ENCODE assay signal across 28 cellular contexts in genomic region chr1:160975026-160975425, GRCh38. TPM values are rescaled to one million over a fixed set of nuclear protein-coding genes. Genes with fewer than 3 reads are reported as not detected.
DNase-seq lines count a peak whose midpoint lies in the region; ATAC-seq and TF ChIP-seq lines count a peak whose summit lies in the region.
"Had no signal": no experiment of that assay in that cellular context is flagged by ENCODE, and none has a peak within 500 bp of the region (broad histone marks: within the 10 kb centered on the region; RNA-seq: fewer than 3 reads in every experiment).

No MANE protein-coding gene starts in this region.

- peaks cover 8% of the 10 kb centered on the region for H3K4me1 Mint-ChIP-seq in stimulated activated effector memory CD8-positive, alpha-beta T cell treated with anti-CD3 and anti-CD28 coated beads, Interleukin-12 subunit alpha, Interleukin-12 subunit beta, amount 100 ng/mL, for 72 hours
- H3K4me1 Mint-ChIP-seq in natural killer cell treated with Interleukin-12 subunit alpha and Interleukin-12 subunit beta and Interleukin-15 and Interleukin-18, amount 100 ng/mL, for 72 hours (ENCODE audit: low read depth in 2 of 2), result peaks cover 5% of the 10 kb centered on the region in 2 donors
- H3K4me1 Mint-ChIP-seq: CD4-positive, alpha-beta memory T cell had no signal

- H3K9me3 Mint-ChIP-seq in stimulated activated effector memory CD8-positive, alpha-beta T cell treated with anti-CD3 and anti-CD28 coated beads, Interleukin-12 subunit alpha, Interleukin-12 subunit beta, amount 100 ng/mL, for 72 hours, result no peaks in the 10 kb centered on the region
- H3K9me3 Mint-ChIP-seq in natural killer cell treated with Interleukin-12 subunit alpha and Interleukin-12 subunit beta and Interleukin-15 and Interleukin-18, amount 100 ng/mL, for 72 hours, result no peaks in the 10 kb centered on the region
- H3K9me3 Mint-ChIP-seq: CD4-positive, alpha-beta memory T cell; GM23338; H9; HFFc6 had no signal

- peak; percentile 47 for DNase-seq in GM10248 (ENCODE audit: extremely low spot score)
- peak; percentile 60 for DNase-seq in GM13977 (ENCODE audit: low spot score)
- no peak for DNase-seq in stimulated activated effector memory CD8-positive, alpha-beta T cell treated with anti-CD3 and anti-CD28 coated beads, Interleukin-12 subunit alpha, Interleukin-12 subunit beta, amount 100 ng/mL, for 72 hours (ENCODE audit: low spot score in 2 of 2)
- DNase-seq in tibial nerve (ENCODE audit: low spot score in 2 of 2), result no peak
- DNase-seq in brain microvascular endothelial cell, result no peak
- DNase-seq in natural killer cell treated with Interleukin-12 subunit alpha and Interleukin-12 subunit beta and Interleukin-15 and Interleukin-18, amount 100 ng/mL, for 72 hours (ENCODE audit: low spot score), result no peak
- DNase-seq: C1 segment of cervical spinal cord; CD4-positive, alpha-beta memory T cell; COR-L47; DMS79; EL; GDM1; H9; HFFc6; Karpas-422; NCI-H1092 treated with DMSO at 0.1 percent for 48 hours; NCI-H1436; NCI-H187; NCI-H2081 treated with DMSO at 0.1 percent for 48 hours; NCI-H524; NCI-H748 treated with DMSO at 0.1 percent for 48 hours; SK-N-SH; T-helper 2 cell had no signal

- TF ChIP-seq POLR2A in tibial nerve (IDR thresholded peaks at IDR 0.05), result no peak

- in situ Hi-C loops in GM13977 (cut with MboI; ENCODE audit: low pct_unique_long_range_greater_than_20kb, low sequenced_read_pairs, unreplicated experiment), result no loop called here
- in situ Hi-C loops in brain microvascular endothelial cell (cut with HindIII; ENCODE audit: low pct_ligation_motif_present, low sequenced_read_pairs), result no loop called here

- peaks cover 0 to 19% of the 10 kb centered on the region in 2 donors for H3K27me3 ChIP-seq in tibial nerve
- H3K27me3 ChIP-seq in brain microvascular endothelial cell (replicated peaks), result no peaks in the 10 kb centered on the region

- H3K9me3 ChIP-seq in tibial nerve, result no peaks in the 10 kb centered on the region
- H3K9me3 ChIP-seq: SK-N-SH had no signal

- H3K27ac Mint-ChIP-seq in stimulated activated effector memory CD8-positive, alpha-beta T cell treated with anti-CD3 and anti-CD28 coated beads, Interleukin-12 subunit alpha, Interleukin-12 subunit beta, amount 100 ng/mL, for 72 hours, result no peak overlapping the region
- no peak overlapping the region for H3K27ac Mint-ChIP-seq in natural killer cell treated with Interleukin-12 subunit alpha and Interleukin-12 subunit beta and Interleukin-15 and Interleukin-18, amount 100 ng/mL, for 72 hours
- H3K27ac Mint-ChIP-seq: CD4-positive, alpha-beta memory T cell; GM23338; HFFc6 had no signal

- H3K36me3 ChIP-seq in tibial nerve, result no peaks in the 10 kb centered on the region
- no peaks in the 10 kb centered on the region for H3K36me3 ChIP-seq in brain microvascular endothelial cell (replicated peaks)

- H3K4me3 Mint-ChIP-seq in stimulated activated effector memory CD8-positive, alpha-beta T cell treated with anti-CD3 and anti-CD28 coated beads, Interleukin-12 subunit alpha, Interleukin-12 subunit beta, amount 100 ng/mL, for 72 hours, result no peak overlapping the region
- no peak overlapping the region for H3K4me3 Mint-ChIP-seq in natural killer cell treated with Interleukin-12 subunit alpha and Interleukin-12 subunit beta and Interleukin-15 and Interleukin-18, amount 100 ng/mL, for 72 hours
- H3K4me3 Mint-ChIP-seq: CD4-positive, alpha-beta memory T cell; GM23338; H9; HFFc6 had no signal

- no peaks in the 10 kb centered on the region for H3K4me1 ChIP-seq in tibial nerve

- POLR2A ChIA-PET in GM10248 (lab: Yijun Ruan, JAX), result no interaction called here

- H3K27me3 Mint-ChIP-seq in natural killer cell treated with Interleukin-12 subunit alpha and Interleukin-12 subunit beta and Interleukin-15 and Interleukin-18, amount 100 ng/mL, for 72 hours, result peaks cover 13 to 15% of the 10 kb centered on the region in 2 donors

- TF ChIP-seq CTCF in GM10248 (IDR thresholded peaks at IDR 0.05; ENCODE audit: control extremely low read depth, extremely low read depth, low read depth, missing control alignments) (no peak), GM13977 (IDR thresholded peaks at IDR 0.05; ENCODE audit: extremely low read depth, insufficient read depth, missing control alignments) (no peak), tibial nerve (IDR thresholded peaks at IDR 0.05) (no peak), brain microvascular endothelial cell (IDR thresholded peaks at IDR 0.05; ENCODE audit: low read depth, low read length, missing control alignments) (no peak)

- no peaks in the 10 kb centered on the region for H3K36me3 Mint-ChIP-seq in stimulated activated effector memory CD8-positive, alpha-beta T cell treated with anti-CD3 and anti-CD28 coated beads, Interleukin-12 subunit alpha, Interleukin-12 subunit beta, amount 100 ng/mL, for 72 hours
- no peaks in the 10 kb centered on the region for H3K36me3 Mint-ChIP-seq in natural killer cell treated with Interleukin-12 subunit alpha and Interleukin-12 subunit beta and Interleukin-15 and Interleukin-18, amount 100 ng/mL, for 72 hours
- H3K36me3 Mint-ChIP-seq: CD4-positive, alpha-beta memory T cell had no signal

- ATAC-seq in GM18868 (IDR thresholded peaks at IDR 0.05; ENCODE audit: unreplicated experiment) (peak; percentile 65), HG03565 (IDR thresholded peaks at IDR 0.05; ENCODE audit: unreplicated experiment) (peak; percentile 40)
- no peak for ATAC-seq in stimulated activated effector memory CD8-positive, alpha-beta T cell treated with anti-CD3 and anti-CD28 coated beads, Interleukin-12 subunit alpha, Interleukin-12 subunit beta, amount 100 ng/mL, for 72 hours
- ATAC-seq in natural killer cell treated with Interleukin-12 subunit alpha and Interleukin-12 subunit beta and Interleukin-15 and Interleukin-18, amount 100 ng/mL, for 72 hours, result no peak
- ATAC-seq: GM23338, HepG2 had no signal

- WGBS in tibial nerve, 2 donors, result 93 to 95% methylated on average over 2 of the region's 2 CpGs

- H3K27ac ChIP-seq in tibial nerve, result no peak overlapping the region
- H3K27ac ChIP-seq in brain microvascular endothelial cell, result no peak overlapping the region

- H3K4me3 ChIP-seq in tibial nerve, result no peak overlapping the region
- H3K4me3 ChIP-seq in brain microvascular endothelial cell (ENCODE audit: low read depth, low read length), result no peak overlapping the region
- H3K4me3 ChIP-seq: GM23338 had no signal

- CTCF ChIA-PET in GM10248 (lab: Yijun Ruan, JAX), result interaction anchor here (0.7 to 4.5 kb wide), 4 partner anchors 14 to 138 kb away, joined by 3 to 21 read pairs (median 6); no protein-coding TSS in a partner anchor

- TF ChIP-seq EP300 in tibial nerve (IDR thresholded peaks at IDR 0.05), result no peak

RNA-seq across cellular contexts. Expression of gene ITLN2, which starts 20.4 kb away (rescaled TPM):
- not detected for total RNA-seq in tibial nerve
- total RNA-seq in natural killer cell treated with Interleukin-12 subunit alpha and Interleukin-12 subunit beta and Interleukin-15 and Interleukin-18, amount 100 ng/mL, for 72 hours, result not detected
- total RNA-seq: CD4-positive, alpha-beta memory T cell; HepG2; HFFc6; HT1080 had no signal

RNA-seq across cellular contexts. Expression of gene F11R, which starts 45.9 kb away (rescaled TPM):
- total RNA-seq in tibial nerve, result 10 to 100 TPM in 3 of 4 donors, 1 to 10 TPM in 1; 6.9 to 23.1 (median 14.9) TPM
- 10 to 100 TPM; 11.0 to 25.9 TPM for total RNA-seq in natural killer cell treated with Interleukin-12 subunit alpha and Interleukin-12 subunit beta and Interleukin-15 and Interleukin-18, amount 100 ng/mL, for 72 hours

Comparison
In these comparisons a context has a peak if more than half of its experiments do, and no peak if none do; other contexts are left out.
1. DNase-seq: peak in GM10248 (single experiment) and GM13977 (single experiment); none in stimulated activated effector memory CD8-positive, alpha-beta T cell treated with anti-CD3 and anti-CD28 coated beads, Interleukin-12 subunit alpha, Interleukin-12 subunit beta, amount 100 ng/mL, for 72 hours (0 of 2), tibial nerve (0 of 2), brain microvascular endothelial cell (single experiment) and natural killer cell treated with Interleukin-12 subunit alpha and Interleukin-12 subunit beta and Interleukin-15 and Interleukin-18, amount 100 ng/mL, for 72 hours (single experiment).
2. ATAC-seq: peak in GM18868 (single experiment) and HG03565 (single experiment); none in stimulated activated effector memory CD8-positive, alpha-beta T cell treated with anti-CD3 and anti-CD28 coated beads, Interleukin-12 subunit alpha, Interleukin-12 subunit beta, amount 100 ng/mL, for 72 hours (single experiment) and natural killer cell treated with Interleukin-12 subunit alpha and Interleukin-12 subunit beta and Interleukin-15 and Interleukin-18, amount 100 ng/mL, for 72 hours (0 of 2).